8 cellular contexts compared by ENCODE assay signal in genomic region chr6:152984387-152984872, GRCh38. TPM values are rescaled to one million over a fixed set of nuclear protein-coding genes. Genes with fewer than 3 reads are reported as not detected.
A peak's percentile ranks its signal among the peaks of the same experiment; 100 is the strongest.
DNase-seq lines count a peak whose midpoint lies in the region; ATAC-seq, FAIRE-seq and TF ChIP-seq lines count a peak whose summit lies in the region.

No MANE protein-coding gene starts in this region.

- H3K27me3 ChIP-seq in adipocyte (replicated peaks; ENCODE audit: control insufficient read depth, insufficient read depth, low read length) (no peaks in the 10 kb centered on the region), mesenchymal stem cell (ENCODE audit: control insufficient read depth in 1 of 2, insufficient read depth in 1 of 2, low read length in 2 of 2) (no peaks in the 10 kb centered on the region)

- DNase-seq in HT1080 (ENCODE audit: low read depth) (peak; percentile 18), adipocyte (ENCODE audit: low read depth) (peak; percentile 15), mesenchymal stem cell (no peak), urothelium cell line (ENCODE audit: low spot score) (no peak), HuH-7.5 (ENCODE audit: low spot score) (no peak), GM19239 (ENCODE audit: insufficient read length, low spot score) (no peak)

- no peak overlapping the region for H3K14ac ChIP-seq in mesenchymal stem cell (ENCODE audit: low read length in 2 of 2)

- H2BK12ac ChIP-seq in mesenchymal stem cell (ENCODE audit: low read length in 2 of 2): no peak overlapping the region

- peak overlapping the region; percentile 33 for H3K27ac ChIP-seq in mesenchymal stem cell (ENCODE audit: low read length, poor library complexity, severe bottlenecking)

- H3K9ac ChIP-seq in adipocyte (ENCODE audit: low read length) (peak overlapping the region; percentile 99), mesenchymal stem cell (ENCODE audit: low read length) (peak overlapping the region; percentile 94)

- no peak overlapping the region for H2BK120ac ChIP-seq in mesenchymal stem cell (ENCODE audit: low read depth, low read length)

- H2BK15ac ChIP-seq in mesenchymal stem cell (ENCODE audit: low read depth, poor library complexity, severe bottlenecking): no peak overlapping the region

- H3K4me3 ChIP-seq in GM12875 (ENCODE audit: low read depth, low read length): peak overlapping the region; percentile 51
- H3K4me3 ChIP-seq in adipocyte (ENCODE audit: low read length): peak overlapping the region; percentile 99
- H3K4me3 ChIP-seq in mesenchymal stem cell (ENCODE audit: insufficient read depth in 1 of 2, low read depth in 1 of 2, low read length in 2 of 2): peak overlapping the region in 1 of 2 experiments; percentile 87

- FAIRE-seq in urothelium cell line (lab: Jason Lieb, UNC) (no peak), GM19239 (lab: Jason Lieb, UNC) (no peak)

- no peak for TF ChIP-seq CTCF in GM12875 (IDR thresholded peaks at IDR 0.05; ENCODE audit: borderline replicate concordance, insufficient read depth, low read depth, low read length)

- peaks cover 6% of the 10 kb centered on the region for H3K4me1 ChIP-seq in adipocyte (ENCODE audit: control insufficient read depth, insufficient read depth, low read length)
- peaks cover 2% of the 10 kb centered on the region for H3K4me1 ChIP-seq in mesenchymal stem cell (ENCODE audit: control insufficient read depth, insufficient read depth, low read depth, low read length)

- H3K9me3 ChIP-seq in adipocyte (ENCODE audit: control insufficient read depth, low read length): no peaks in the 10 kb centered on the region
- H3K9me3 ChIP-seq in mesenchymal stem cell (ENCODE audit: control insufficient read depth, low read length): no peaks in the 10 kb centered on the region

- ATAC-seq in GM21381 (IDR thresholded peaks at IDR 0.05; ENCODE audit: unreplicated experiment): peak; percentile 27

- peaks cover 4% of the 10 kb centered on the region for H3K36me3 ChIP-seq in adipocyte (ENCODE audit: control insufficient read depth, insufficient read depth, low read length, severe bottlenecking)
- H3K36me3 ChIP-seq in mesenchymal stem cell (ENCODE audit: control insufficient read depth in 1 of 2, insufficient read depth in 2 of 2, low read depth in 1 of 2, low read length in 2 of 2): peaks cover 3 to 4% of the 10 kb centered on the region in 2 experiments

- no peak overlapping the region for H2AFZ ChIP-seq in mesenchymal stem cell (ENCODE audit: low read depth, low read length)

- peak overlapping the region in 1 of 2 experiments; percentile 40 for H3K18ac ChIP-seq in mesenchymal stem cell (ENCODE audit: low read depth in 1 of 2, low read length in 2 of 2)

- peak overlapping the region; percentile 62 for H3K4me2 ChIP-seq in mesenchymal stem cell (ENCODE audit: low read length, poor library complexity, severe bottlenecking)

- H4K8ac ChIP-seq in mesenchymal stem cell (ENCODE audit: low read length): no peak overlapping the region

- no peak overlapping the region for H2BK5ac ChIP-seq in mesenchymal stem cell (ENCODE audit: low read depth, low read length, poor library complexity, severe bottlenecking)

- H3K4ac ChIP-seq in mesenchymal stem cell (ENCODE audit: low read depth in 1 of 2, low read length in 2 of 2): peak overlapping the region in 1 of 2 experiments; percentile 63

- H3K23ac ChIP-seq in mesenchymal stem cell (ENCODE audit: low read length in 2 of 2): no peak overlapping the region

- WGBS in mesenchymal stem cell: 26% methylated on average over 8 of the region's 8 CpGs

- H2AK5ac ChIP-seq in mesenchymal stem cell (ENCODE audit: low read length, severe bottlenecking): no peak overlapping the region

- no peak overlapping the region for H4K91ac ChIP-seq in mesenchymal stem cell (ENCODE audit: low read length)

- H3K79me1 ChIP-seq in mesenchymal stem cell (replicated peaks; ENCODE audit: low read length, poor library complexity, severe bottlenecking): no peaks in the 10 kb centered on the region

RNA-seq across cellular contexts. Expression of gene FBXO5, which starts 1.6 kb away (rescaled TPM):
- total RNA-seq in HT1080 (2014; rRNA removed; shearing (Covaris generic)): 32.1 and 38.7 TPM in 2 replicates
- 34.2 and 35.4 TPM in 2 replicates for polyA plus RNA-seq in HT1080 (2015; cell fraction: cytosol; rRNA removed)
- polyA plus RNA-seq in HT1080 (2015; cell fraction: nucleus; rRNA removed): 47.3 and 48.4 TPM in 2 replicates
- polyA plus RNA-seq in mesenchymal stem cell (2013, experiment 1 of 2): 5.9 TPM
- 5.8 TPM for polyA plus RNA-seq in mesenchymal stem cell (2013, experiment 2 of 2)

RNA-seq across cellular contexts. Expression of gene MTRF1L, which starts 18.1 kb away (rescaled TPM):
- total RNA-seq in HT1080 (2014; rRNA removed; shearing (Covaris generic)): 21.5 and 34.5 TPM in 2 replicates
- polyA plus RNA-seq in HT1080 (2015; cell fraction: cytosol; rRNA removed): 21.7 and 24.6 TPM in 2 replicates
- 30.2 and 31.3 TPM in 2 replicates for polyA plus RNA-seq in HT1080 (2015; cell fraction: nucleus; rRNA removed)
- polyA plus RNA-seq in mesenchymal stem cell (2013, experiment 1 of 2): 24.7 TPM
- polyA plus RNA-seq in mesenchymal stem cell (2013, experiment 2 of 2): 25.1 TPM

Comparison
In these comparisons a context has a peak if more than half of its experiments do, and no peak if none do; other contexts are left out.
1. DNase-seq: peak in HT1080 (single experiment) and adipocyte (single experiment); none in mesenchymal stem cell (single experiment), urothelium cell line (single experiment), HuH-7.5 (single experiment) and GM19239 (single experiment).